13 cellular contexts compared by ENCODE assay signal in genomic region chr15:77901251-77901881, GRCh38.
"Had no signal": no experiment of that assay in that cellular context is flagged by ENCODE, and none has a peak within 500 bp of the region (broad histone marks: within the 10 kb centered on the region; RNA-seq: fewer than 3 reads in every experiment).

No MANE protein-coding gene starts in this region.

- ATAC-seq: naive thymus-derived CD8-positive, alpha-beta T cell had no signal

- H2AFZ ChIP-seq: hepatocyte had no signal

- H3K4me2 ChIP-seq: hepatocyte had no signal

- DNase-seq: activated CD4-positive, alpha-beta T cell treated with anti-CD3 and anti-CD28 coated beads, Interleukin-2, amount 10 ng/mL, durations not matched to agents 24 days and 14 days; activated CD8-positive, alpha-beta memory T cell treated with anti-CD3 and anti-CD28 coated beads for 24 hours; activated CD8-positive, alpha-beta memory T cell treated with anti-CD3 and anti-CD28 coated beads, Interleukin-2, amount 50 U/mL, for 48 hours; activated gamma-delta T cell; activated T-cell treated with anti-CD3 and anti-CD28 coated beads, Interleukin-2, amount 50 U/mL, for 48 hours; foreskin fibroblast; naive thymus-derived CD8-positive, alpha-beta T cell; stimulated activated CD4-positive, alpha-beta T cell treated with anti-CD3 and anti-CD28 coated beads, Interleukin-2, amount 100 ng/mL, for 48 hours; T1000; transverse colon had no signal

- H3K27ac ChIP-seq: epithelial cell of prostate, hepatocyte, pancreas, transverse colon had no signal

- H3K36me3 ChIP-seq: pancreas, transverse colon had no signal

- H3K4me3 ChIP-seq: hepatocyte, pancreas, transverse colon had no signal

- H3K4me1 ChIP-seq: pancreas, transverse colon had no signal

- H3K27me3 ChIP-seq: hepatocyte, pancreas, transverse colon had no signal

- H3K9me3 ChIP-seq: pancreas, transverse colon had no signal

- H3K79me2 ChIP-seq: hepatocyte had no signal
